In genomic region chr6:151765444-151765886, GRCh38 we compare ENCODE assay signal across 8 cellular contexts. TPM values are rescaled to one million over a fixed set of nuclear protein-coding genes. Genes with fewer than 3 reads are reported as not detected.
DNase-seq lines count a peak whose midpoint lies in the region; ATAC-seq and TF ChIP-seq lines count a peak whose summit lies in the region.

No MANE protein-coding gene starts in this region.

- no peak overlapping the region for H4K12ac ChIP-seq in trophoblast cell (ENCODE audit: low read depth, low read length)

- peaks cover 2% of the 10 kb centered on the region for H3K79me1 ChIP-seq in trophoblast cell (ENCODE audit: low read length)

- no peaks in the 10 kb centered on the region for H3K36me3 ChIP-seq in trophoblast cell (ENCODE audit: control insufficient read depth in 1 of 2, insufficient read depth in 2 of 2, low read length in 2 of 2)

- H4K91ac ChIP-seq in trophoblast cell (ENCODE audit: low read depth, low read length) = no peak overlapping the region

- H3K27me3 Mint-ChIP-seq in Calu3 (ENCODE audit: unreplicated experiment) = no peaks in the 10 kb centered on the region
- H3K27me3 Mint-ChIP-seq in activated CD8-positive, alpha-beta T cell treated with anti-CD3 and anti-CD28 coated beads, Interleukin-2, amount 10 ng/mL, durations not matched to agents 7 days and 5 days (ENCODE audit: low read depth) = peaks cover 18% of the 10 kb centered on the region

- no peak overlapping the region for H3K4me2 ChIP-seq in trophoblast cell (ENCODE audit: low read length)

- peak; percentile 50 for DNase-seq in Calu3
- DNase-seq in GM19240 (ENCODE audit: insufficient read length, low spot score) = peak; percentile 28
- DNase-seq in NCI-H524 treated with DMSO at 0.1 percent for 48 hours (lab: John Stamatoyannopoulos, UW) = peak; percentile 43
- peak; percentile 68 for DNase-seq in activated CD8-positive, alpha-beta T cell treated with anti-CD3 and anti-CD28 coated beads, Interleukin-2, amount 10 ng/mL, durations not matched to agents 7 days and 5 days
- DNase-seq in globus pallidus (ENCODE audit: low spot score) = peak; percentile 71
- peak; percentile 77 to 94 for DNase-seq in trophoblast cell

- H3K79me2 ChIP-seq in trophoblast cell (ENCODE audit: control insufficient read depth, insufficient read depth, low read length, poor library complexity) = no peaks in the 10 kb centered on the region

- peaks cover 9% of the 10 kb centered on the region for H3K4me1 Mint-ChIP-seq in Calu3 (ENCODE audit: low read depth, unreplicated experiment)
- H3K4me1 Mint-ChIP-seq in activated CD8-positive, alpha-beta T cell treated with anti-CD3 and anti-CD28 coated beads, Interleukin-2, amount 10 ng/mL, durations not matched to agents 7 days and 5 days (ENCODE audit: low read depth) = peaks cover 14% of the 10 kb centered on the region

- intact Hi-C loops in Calu3 (cut with micrococcal nuclease; ENCODE audit: unreplicated experiment) = loop anchor here (2.0 to 10.0 kb wide), 2 partner anchors 139 to 503 kb away; no protein-coding TSS in a partner anchor

- H3K27me3 ChIP-seq in trophoblast cell (ENCODE audit: insufficient read depth, low read length) = no peaks in the 10 kb centered on the region

- no peak overlapping the region for H3K4me3 ChIP-seq in trophoblast cell (ENCODE audit: low read depth, low read length)

- H3K9me3 Mint-ChIP-seq in Calu3 (ENCODE audit: low read depth, unreplicated experiment) = no peaks in the 10 kb centered on the region
- H3K9me3 Mint-ChIP-seq in activated CD8-positive, alpha-beta T cell treated with anti-CD3 and anti-CD28 coated beads, Interleukin-2, amount 10 ng/mL, durations not matched to agents 7 days and 5 days (ENCODE audit: insufficient read depth) = no peaks in the 10 kb centered on the region

- no peak overlapping the region for H3K14ac ChIP-seq in trophoblast cell (ENCODE audit: low read length)

- H2BK120ac ChIP-seq in trophoblast cell (ENCODE audit: insufficient read depth, low read length, poor library complexity) = no peak overlapping the region

- TF ChIP-seq CTCF in Calu3 (IDR thresholded peaks at IDR 0.05; ENCODE audit: unreplicated experiment) = no peak

- H3K9ac ChIP-seq in trophoblast cell (ENCODE audit: low read length) = no peak overlapping the region

- H2AFZ ChIP-seq in trophoblast cell (ENCODE audit: insufficient read depth, low read length, poor library complexity) = no peak overlapping the region

- peaks cover 0 to 2% of the 10 kb centered on the region in 2 experiments for H3K4me1 ChIP-seq in trophoblast cell (ENCODE audit: control insufficient read depth in 1 of 2, insufficient read depth in 2 of 2, low read length in 2 of 2)

- BruUV-seq in Calu3 (replicated peaks; lab: Mats Ljungman, UMichigan) = no TSS peak

- CTCF ChIA-PET in Calu3 (lab: Charles Lee) = interaction anchor here (0.6 to 2.1 kb wide), 2 partner anchors 330 to 359 kb away, joined by 3 to 17 read pairs; no protein-coding TSS in a partner anchor
- CTCF ChIA-PET in activated CD8-positive, alpha-beta T cell treated with anti-CD3 and anti-CD28 coated beads, Interleukin-2, amount 10 ng/mL, durations not matched to agents 7 days and 5 days (lab: Charles Lee) = interaction anchor here (0.5 to 3.2 kb wide), 26 partner anchors 9 to 591 kb away, joined by 3 to 27 read pairs (median 5); partner anchors contain the start of gene ESR1

- no peak overlapping the region for H4K8ac ChIP-seq in trophoblast cell (ENCODE audit: low read depth, low read length)

- no peak overlapping the region for H2AK5ac ChIP-seq in trophoblast cell (ENCODE audit: low read length)

- H2BK12ac ChIP-seq in trophoblast cell (ENCODE audit: low read length) = no peak overlapping the region

- ATAC-seq in HG03432 (IDR thresholded peaks at IDR 0.05; ENCODE audit: unreplicated experiment) (peak; percentile 67), HG02884 (IDR thresholded peaks at IDR 0.05; ENCODE audit: unreplicated experiment) (no peak)
- no peak for ATAC-seq in activated CD8-positive, alpha-beta T cell treated with anti-CD3 and anti-CD28 coated beads, Interleukin-2, amount 10 ng/mL, durations not matched to agents 7 days and 5 days

- H3K23ac ChIP-seq in trophoblast cell (ENCODE audit: low read length) = no peak overlapping the region

- H3K36me3 Mint-ChIP-seq in Calu3 (ENCODE audit: insufficient read depth, unreplicated experiment) = no peaks in the 10 kb centered on the region
- H3K36me3 Mint-ChIP-seq in activated CD8-positive, alpha-beta T cell treated with anti-CD3 and anti-CD28 coated beads, Interleukin-2, amount 10 ng/mL, durations not matched to agents 7 days and 5 days (ENCODE audit: low read depth) = no peaks in the 10 kb centered on the region

- no peak overlapping the region for H2BK5ac ChIP-seq in trophoblast cell (ENCODE audit: low read depth, low read length, poor library complexity)

- H3K4me3 Mint-ChIP-seq in Calu3 (ENCODE audit: low read depth, unreplicated experiment) = no peak overlapping the region
- H3K4me3 Mint-ChIP-seq in activated CD8-positive, alpha-beta T cell treated with anti-CD3 and anti-CD28 coated beads, Interleukin-2, amount 10 ng/mL, durations not matched to agents 7 days and 5 days = no peak overlapping the region

- H3K4ac ChIP-seq in trophoblast cell (ENCODE audit: low read depth, low read length) = no peak overlapping the region

- no peak overlapping the region for H3K27ac ChIP-seq in trophoblast cell (ENCODE audit: low read depth, low read length)

- POLR2A ChIA-PET in activated CD8-positive, alpha-beta T cell treated with anti-CD3 and anti-CD28 coated beads, Interleukin-2, amount 10 ng/mL, durations not matched to agents 7 days and 5 days (lab: Charles Lee) = no interaction called here

- no peaks in the 10 kb centered on the region for H3K9me3 ChIP-seq in trophoblast cell (ENCODE audit: insufficient read depth, low read depth, low read length)

- no peak overlapping the region for H3K18ac ChIP-seq in trophoblast cell (ENCODE audit: low read length)

- WGBS in trophoblast cell (ENCODE audit: extremely low coverage, insufficient coverage, insufficient read length) = no CpG with 5 or more reads among the region's 2 CpGs

- H3K27ac Mint-ChIP-seq in Calu3 (ENCODE audit: unreplicated experiment) = no peak overlapping the region
- no peak overlapping the region for H3K27ac Mint-ChIP-seq in activated CD8-positive, alpha-beta T cell treated with anti-CD3 and anti-CD28 coated beads, Interleukin-2, amount 10 ng/mL, durations not matched to agents 7 days and 5 days

RNA-seq across cellular contexts. Expression of gene ESR1, which starts 42.0 kb away (rescaled TPM):
- 0.29 and 0.50 TPM in 2 replicates for total RNA-seq in Calu3 (2022)
- under 1 TPM; 0.47 to 0.71 TPM for total RNA-seq in activated CD8-positive, alpha-beta T cell treated with anti-CD3 and anti-CD28 coated beads, Interleukin-2, amount 10 ng/mL, durations not matched to agents 7 days and 5 days
- polyA plus RNA-seq in trophoblast cell (2013) = 0.01 TPM in 2 replicates

Comparison
In these comparisons a context has a peak if more than half of its experiments do, and no peak if none do; other contexts are left out.
1. DNase-seq: peak in every context shown above with its lines; median percentile 86 in trophoblast cell; 71 in globus pallidus; 68 in activated CD8-positive, alpha-beta T cell treated with anti-CD3 and anti-CD28 coated beads, Interleukin-2, amount 10 ng/mL, durations not matched to agents 7 days and 5 days; 50 in Calu3; 43 in NCI-H524 treated with DMSO at 0.1 percent for 48 hours; 28 in GM19240.